Comparison of ENCODE assay signal across 9 cellular contexts in the genomic region with DNA sequence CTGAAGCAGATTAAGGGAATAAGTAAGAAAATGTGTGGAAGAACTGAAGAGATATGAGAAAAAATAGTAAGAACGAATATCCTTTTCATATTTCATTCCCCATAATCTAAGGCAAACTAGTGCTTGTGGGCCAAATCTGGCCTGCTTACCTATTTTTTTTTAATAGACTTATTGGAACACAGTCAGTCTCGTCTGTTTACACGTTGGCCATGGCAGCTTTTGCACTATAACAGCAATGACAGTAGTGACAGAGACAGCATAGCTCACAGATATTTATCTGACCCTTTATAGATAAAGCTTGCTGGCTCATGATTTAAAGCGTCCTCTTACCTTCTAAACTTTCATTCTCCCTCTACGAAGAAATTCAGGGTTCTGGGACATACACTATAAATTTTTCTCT.
"Had no signal": no experiment of that assay in that cellular context is flagged by ENCODE, and none has a peak within 500 bp of the region (broad histone marks: within the 10 kb centered on the region; RNA-seq: fewer than 3 reads in every experiment).

No MANE protein-coding gene starts in this region.

- H3K4me2 ChIP-seq: GM23338 had no signal

- DNase-seq: GM23248, GOT3, H7, H9, HCEC 1CT, HFFc6 had no signal

- H3K9me3 ChIP-seq: HAP-1 had no signal

- ATAC-seq: GM23338, HCT116 had no signal

- H3K27ac ChIP-seq: GM23248 had no signal

- H3K4me3 ChIP-seq: GM23248, GM23338, HAP-1 had no signal

- H3K4me1 ChIP-seq: HAP-1 had no signal

- H3K9ac ChIP-seq: GM23248 had no signal

- H2AFZ ChIP-seq: GM23248, GM23338 had no signal
